9 cellular contexts compared by ENCODE assay signal in the genomic region with DNA sequence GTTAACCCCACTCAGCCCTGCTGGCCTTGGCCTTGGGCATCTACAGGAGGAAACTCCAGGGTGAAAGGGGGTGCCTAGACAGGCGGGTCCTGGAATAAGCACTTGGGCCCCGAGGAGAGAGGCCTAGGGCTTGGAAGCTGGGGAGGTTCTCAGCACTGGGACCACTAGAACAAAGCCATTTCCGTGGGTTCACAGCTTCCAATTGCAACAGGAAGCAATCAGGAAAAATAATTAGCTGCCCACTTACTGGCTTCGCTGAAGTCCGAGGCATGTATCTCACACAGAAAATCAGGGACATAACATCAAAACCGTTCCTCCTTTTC.
DNase-seq lines count a peak whose midpoint lies in the region; TF ChIP-seq lines count a peak whose summit lies in the region.
"Had no signal": no experiment of that assay in that cellular context is flagged by ENCODE, and none has a peak within 500 bp of the region (broad histone marks: within the 10 kb centered on the region; RNA-seq: fewer than 3 reads in every experiment).

No MANE protein-coding gene starts in this region.

- H2BK120ac ChIP-seq in mesenchymal stem cell (ENCODE audit: low read depth, low read length): no peak overlapping the region

- H3K27ac ChIP-seq in mesenchymal stem cell (ENCODE audit: low read length, poor library complexity, severe bottlenecking) (peak overlapping the region; percentile 72), urinary bladder (ENCODE audit: low read depth) (peak overlapping the region; percentile 44)

- H3K4ac ChIP-seq in mesenchymal stem cell (ENCODE audit: low read depth in 1 of 2, low read length in 2 of 2): peak overlapping the region in 1 of 2 experiments; percentile 17

- peaks cover 37% of the 10 kb centered on the region for H3K4me1 Mint-ChIP-seq in activated naive CD4-positive, alpha-beta T cell treated with anti-CD3 and anti-CD28 coated beads, Interleukin-2, amount 50 U/mL, for 24 hours

- H3K4me2 ChIP-seq in mesenchymal stem cell (ENCODE audit: low read length, poor library complexity, severe bottlenecking): peak overlapping the region; percentile 54

- H2BK5ac ChIP-seq in mesenchymal stem cell (ENCODE audit: low read depth, low read length, poor library complexity, severe bottlenecking): peak overlapping the region; percentile 53

- DNase-seq in activated naive CD4-positive, alpha-beta T cell (lab: John Stamatoyannopoulos, UW): no peak
- DNase-seq in astrocyte of the cerebellum (ENCODE audit: low read depth): no peak
- peak; percentile 22 for DNase-seq in mesenchymal stem cell
- no peak for DNase-seq in medulla oblongata (ENCODE audit: extremely low spot score)
- DNase-seq in stimulated activated CD4-positive, alpha-beta T cell treated with anti-CD3 and anti-CD28 coated beads, Interleukin-4, amount 100 ng/mL, for 24 hours: no peak
- no peak for DNase-seq in HuH-7 (ENCODE audit: low spot score)
- DNase-seq: activated CD8-positive, alpha-beta memory T cell treated with anti-CD3 and anti-CD28 coated beads, Interleukin-2, amount 50 U/mL, for 4 hours had no signal

- no peaks in the 10 kb centered on the region for H3K36me3 ChIP-seq in mesenchymal stem cell (ENCODE audit: control insufficient read depth in 1 of 2, insufficient read depth in 2 of 2, low read depth in 1 of 2, low read length in 2 of 2)
- no peaks in the 10 kb centered on the region for H3K36me3 ChIP-seq in urinary bladder (ENCODE audit: insufficient read depth)

- peak overlapping the region; percentile 9 to 54 for H3K18ac ChIP-seq in mesenchymal stem cell (ENCODE audit: low read depth in 1 of 2, low read length in 2 of 2)

- H3K4me1 ChIP-seq in mesenchymal stem cell (ENCODE audit: control insufficient read depth, insufficient read depth, low read depth, low read length): peaks cover 44% of the 10 kb centered on the region
- H3K4me1 ChIP-seq in urinary bladder (ENCODE audit: insufficient read depth): peaks cover 3% of the 10 kb centered on the region

- in situ Hi-C loops in astrocyte of the cerebellum (cut with HindIII; ENCODE audit: low sequenced_read_pairs): no loop called here

- no peaks in the 10 kb centered on the region for H3K9me3 ChIP-seq in mesenchymal stem cell (ENCODE audit: control insufficient read depth, low read length)

- H3K36me3 Mint-ChIP-seq in activated naive CD4-positive, alpha-beta T cell treated with anti-CD3 and anti-CD28 coated beads, Interleukin-2, amount 50 U/mL, for 24 hours: no peaks in the 10 kb centered on the region

- H3K4me3 ChIP-seq in astrocyte of the cerebellum (ENCODE audit: low read depth, low read length) (peak overlapping the region; percentile 56), mesenchymal stem cell (ENCODE audit: insufficient read depth in 1 of 2, low read depth in 1 of 2, low read length in 2 of 2) (peak overlapping the region in 1 of 2 experiments; percentile 82), urinary bladder (ENCODE audit: low read depth, low read length) (no peak overlapping the region)

- no peak overlapping the region for H2AFZ ChIP-seq in mesenchymal stem cell (ENCODE audit: low read depth, low read length)

- no peak for TF ChIP-seq CTCF in astrocyte of the cerebellum (IDR thresholded peaks at IDR 0.05; ENCODE audit: low read depth, low read length, missing control alignments)

- peak overlapping the region; percentile 84 for H3K4me3 Mint-ChIP-seq in activated naive CD4-positive, alpha-beta T cell treated with anti-CD3 and anti-CD28 coated beads, Interleukin-2, amount 50 U/mL, for 24 hours

- H3K27me3 ChIP-seq in mesenchymal stem cell (ENCODE audit: control insufficient read depth in 1 of 2, insufficient read depth in 1 of 2, low read length in 2 of 2): no peaks in the 10 kb centered on the region

- H2BK12ac ChIP-seq in mesenchymal stem cell (ENCODE audit: low read length in 2 of 2): no peak overlapping the region

- no peak overlapping the region for H4K8ac ChIP-seq in mesenchymal stem cell (ENCODE audit: low read length)

- H3K79me1 ChIP-seq in mesenchymal stem cell (replicated peaks; ENCODE audit: low read length, poor library complexity, severe bottlenecking): peaks cover 13% of the 10 kb centered on the region

- no peak overlapping the region for H3K23ac ChIP-seq in mesenchymal stem cell (ENCODE audit: low read length in 2 of 2)

- no peak overlapping the region for H3K14ac ChIP-seq in mesenchymal stem cell (ENCODE audit: low read length in 2 of 2)

- peak overlapping the region; percentile 78 for H3K9ac ChIP-seq in mesenchymal stem cell (ENCODE audit: low read length)

- peak overlapping the region; percentile 13 for H2AK5ac ChIP-seq in mesenchymal stem cell (ENCODE audit: low read length, severe bottlenecking)

- H3K27me3 Mint-ChIP-seq in activated naive CD4-positive, alpha-beta T cell treated with anti-CD3 and anti-CD28 coated beads, Interleukin-2, amount 50 U/mL, for 24 hours: no peaks in the 10 kb centered on the region

- H3K9me3 Mint-ChIP-seq in activated naive CD4-positive, alpha-beta T cell treated with anti-CD3 and anti-CD28 coated beads, Interleukin-2, amount 50 U/mL, for 24 hours: no peaks in the 10 kb centered on the region

- no peak overlapping the region for H4K91ac ChIP-seq in mesenchymal stem cell (ENCODE audit: low read length)

- 25% methylated on average over 6 of the region's 6 CpGs for WGBS in mesenchymal stem cell
- WGBS in urinary bladder: 31% methylated on average over 6 of the region's 6 CpGs

- H2BK15ac ChIP-seq in mesenchymal stem cell (ENCODE audit: low read depth, poor library complexity, severe bottlenecking): no peak overlapping the region

- H3K27ac Mint-ChIP-seq in activated naive CD4-positive, alpha-beta T cell treated with anti-CD3 and anti-CD28 coated beads, Interleukin-2, amount 50 U/mL, for 24 hours: no peak overlapping the region
